In genomic region chr4:110533940-110534339, GRCh38 we compare ENCODE assay signal across 8 cellular contexts. TPM values are rescaled to one million over a fixed set of nuclear protein-coding genes. Genes with fewer than 3 reads are reported as not detected.
A peak's percentile ranks its signal among the peaks of the same experiment; 100 is the strongest.
DNase-seq lines count a peak whose midpoint lies in the region; ATAC-seq and TF ChIP-seq lines count a peak whose summit lies in the region.

No MANE protein-coding gene starts in this region.

- peaks cover 7% of the 10 kb centered on the region for H3K36me3 Mint-ChIP-seq in WTC11

- H3K36me3 ChIP-seq in BLaER1 treated with 17β-estradiol and CSF1 and Interleukin-3, amounts not matched to agents 10 nM and 100 nM, result no peaks in the 10 kb centered on the region

- POLR2A ChIA-PET in WTC11 (lab: Charles Lee) (no interaction called here), GM10248 (lab: Yijun Ruan, JAX) (no interaction called here)

- peaks cover 3% of the 10 kb centered on the region; the same call in 1 of the 2 replicates for H3K27me3 Mint-ChIP-seq in WTC11 (ENCODE audit: low read depth)

- peaks cover 0 to 11% (median 9%) of the 10 kb centered on the region in 10 experiments; a peak in 9 of 20 replicates for H3K4me1 ChIP-seq in BLaER1 treated with 17β-estradiol and CSF1 and Interleukin-3, amounts not matched to agents 10 nM and 100 nM

- H3K9ac ChIP-seq in BLaER1 treated with 17β-estradiol and CSF1 and Interleukin-3, amounts not matched to agents 10 nM and 100 nM, result no peak overlapping the region

- H3K4me3 Mint-ChIP-seq in WTC11, result no peak overlapping the region

- no peaks in the 10 kb centered on the region for H3K27me3 ChIP-seq in BLaER1 treated with 17β-estradiol and CSF1 and Interleukin-3, amounts not matched to agents 10 nM and 100 nM

- CTCF ChIA-PET in WTC11 (lab: Charles Lee) (interaction anchor here (1.6 kb wide), 1 partner anchor 53 kb away, joined by 3 read pairs; no protein-coding TSS in a partner anchor), GM10248 (lab: Yijun Ruan, JAX) (interaction anchor here (1.0 to 1.7 kb wide), 5 partner anchors 13 to 487 kb away, joined by 3 to 8 read pairs (median 3); no protein-coding TSS in a partner anchor)

- TF ChIP-seq CTCF in WTC11 (IDR thresholded peaks at IDR 0.05) (no peak), GM10248 (IDR thresholded peaks at IDR 0.05; ENCODE audit: control extremely low read depth, extremely low read depth, low read depth, missing control alignments) (no peak)

- peak overlapping the region in 1 of 11 experiments; percentile 13; a peak in 2 of 22 replicates for H3K27ac ChIP-seq in BLaER1 treated with 17β-estradiol and CSF1 and Interleukin-3, amounts not matched to agents 10 nM and 100 nM

- ATAC-seq in WTC11, result peak; percentile 65
- ATAC-seq in GM18907 (IDR thresholded peaks at IDR 0.05; ENCODE audit: unreplicated experiment), result no peak

- H3K4me2 ChIP-seq in BLaER1 treated with 17β-estradiol and CSF1 and Interleukin-3, amounts not matched to agents 10 nM and 100 nM, result peak overlapping the region in 9 of 11 experiments; percentile 5 to 49 (median 29); a peak in 10 of 22 replicates

- H3K4me1 Mint-ChIP-seq in WTC11, result peaks cover 10% of the 10 kb centered on the region

- peaks cover 17% of the 10 kb centered on the region for H3K9me3 Mint-ChIP-seq in WTC11

- no peak overlapping the region for H3K27ac Mint-ChIP-seq in WTC11

- H3K9me3 ChIP-seq in BLaER1 treated with 17β-estradiol and CSF1 and Interleukin-3, amounts not matched to agents 10 nM and 100 nM (replicated peaks in 1 of 11), result peaks cover 22 to 50% (median 36%) of the 10 kb centered on the region in 11 experiments

- no peaks in the 10 kb centered on the region for H4K20me1 ChIP-seq in BLaER1 treated with 17β-estradiol and CSF1 and Interleukin-3, amounts not matched to agents 10 nM and 100 nM

- DNase-seq in HPDE6-E6E7 (ENCODE audit: extremely low spot score) (peak; percentile 89), WTC11 (ENCODE audit: low spot score) (no peak), left kidney (ENCODE audit: low read depth, low spot score) (peak; percentile 39), NCI-H2029 treated with DMSO at 0.1 percent for 48 hours (lab: John Stamatoyannopoulos, UW) (no peak), GM10248 (ENCODE audit: extremely low spot score) (no peak)
- no peak for DNase-seq in activated CD4-positive, alpha-beta T cell treated with anti-CD3 and anti-CD28 coated beads for 48 hours

- H3K4me3 ChIP-seq in BLaER1 treated with 17β-estradiol and CSF1 and Interleukin-3, amounts not matched to agents 10 nM and 100 nM, result no peak overlapping the region

TF ChIP-seq in WTC11, 78 proteins besides CTCF, POLR2A, EP300 and RAD21:
- TF ChIP-seq OVOL2 (CRISPR knock-in tag; IDR thresholded peaks at IDR 0.05; ENCODE audit: borderline replicate concordance), result no peak
- 0 out of 2 replicates have a peak, but pooled peaks have one; percentile 23 for TF ChIP-seq ZNF317 (CRISPR knock-in tag; IDR thresholded peaks at IDR 0.05; ENCODE audit: borderline replicate concordance, low read depth)
- no peak for TF ChIP-seq ZNF396 (CRISPR knock-in tag; IDR thresholded peaks at IDR 0.05; ENCODE audit: borderline replicate concordance)
TF ChIP-seq in WTC11: peak in this region for 1.

RNA-seq across cellular contexts. Expression of gene ENPEP, which starts 58.0 kb away (rescaled TPM):
- total RNA-seq in WTC11 (2021), result 0.33 to 0.98 TPM (median 0.39 TPM) in 3 replicates

Comparison
In these comparisons a context has a peak if more than half of its experiments do, and no peak if none do; other contexts are left out.
1. DNase-seq: peak in HPDE6-E6E7 (single experiment) and left kidney (single experiment); none in WTC11 (single experiment), NCI-H2029 treated with DMSO at 0.1 percent for 48 hours (single experiment), GM10248 (single experiment) and activated CD4-positive, alpha-beta T cell treated with anti-CD3 and anti-CD28 coated beads for 48 hours (single experiment).